In genomic region chr7:111561909-111562732, GRCh38 we compare ENCODE assay signal across 8 cellular contexts. TPM values are rescaled to one million over a fixed set of nuclear protein-coding genes. Genes with fewer than 3 reads are reported as not detected.
DNase-seq lines count a peak whose midpoint lies in the region; FAIRE-seq and TF ChIP-seq lines count a peak whose summit lies in the region.

Gene IMMP2L, minus strand, starts transcription at chr7:111562492.

- no peaks in the 10 kb centered on the region for H3K9me3 Mint-ChIP-seq in H9

- H2BK5ac ChIP-seq in H9 (ENCODE audit: insufficient read length, low read length): no peak within 1 kb of the TSS

- no peak within 1 kb of the TSS for H2BK120ac ChIP-seq in H9 (ENCODE audit: low read depth, low read length, poor library complexity, severe bottlenecking)

- H3K27ac ChIP-seq in H9 (ENCODE audit: insufficient read length, low read depth, low read length): no peak within 1 kb of the TSS

- peak within 1 kb of the TSS; percentile 1 for H2BK20ac ChIP-seq in H9 (ENCODE audit: low read depth, low read length, poor library complexity, severe bottlenecking)

- WGBS in H9 (ENCODE audit: extremely low coverage, insufficient read length, low lambda C conversion rate): no CpG with 5 or more reads among the region's 83 CpGs

- H4K8ac ChIP-seq in H9 (replicated peaks; ENCODE audit: insufficient read length, low read depth, low read length): no peak within 1 kb of the TSS

- peaks cover 3% of the 10 kb centered on the region; the same call in 1 of the 2 replicates for H3K27me3 Mint-ChIP-seq in H9 (ENCODE audit: low read depth)

- H3K9me3 ChIP-seq in H9 (ENCODE audit: control insufficient read depth, low read depth, low read length): no peaks in the 10 kb centered on the region

- H3K36me3 Mint-ChIP-seq in H9 (ENCODE audit: insufficient read depth in 1 of 3, low read depth in 3 of 3): peaks cover 0 to 16% (median 2%) of the 10 kb centered on the region in 3 experiments; a peak in 5 of 7 replicates

- H3K4ac ChIP-seq in H9 (ENCODE audit: low read depth, low read length): no peak within 1 kb of the TSS; the same call in 1 of the 2 replicates

- H3K4me2 ChIP-seq in H9 (ENCODE audit: insufficient read depth, insufficient read length, low read length): peak within 1 kb of the TSS; percentile 71

- H3K4me1 Mint-ChIP-seq in H9: peaks cover 22 to 27% of the 10 kb centered on the region in 2 experiments

- no peak within 1 kb of the TSS for H3K56ac ChIP-seq in H9 (ENCODE audit: insufficient read length, low read depth, low read length)

- TF ChIP-seq CTCF in H9 (conservative IDR thresholded peaks at IDR 0.05) (peak; percentile 49; the same call in 2 of the 3 replicates), subcutaneous adipose tissue (IDR thresholded peaks at IDR 0.05; ENCODE audit: low read depth) (no peak)

- no peaks in the 10 kb centered on the region for H3K27me3 ChIP-seq in H9 (ENCODE audit: insufficient read depth, low read length)

- peak within 1 kb of the TSS; percentile 70 to 82 for H3K4me3 Mint-ChIP-seq in H9

- H3T11ph ChIP-seq in H9 (ENCODE audit: low read length): no peak within 1 kb of the TSS

- H2BK12ac ChIP-seq in H9 (ENCODE audit: insufficient read length, low read depth, low read length): no peak within 1 kb of the TSS

- no peaks in the 10 kb centered on the region for H4K20me1 ChIP-seq in H9 (ENCODE audit: control insufficient read depth, insufficient read depth, insufficient read length)

- H3K18ac ChIP-seq in H9 (ENCODE audit: insufficient read length, low read depth, low read length): peak within 1 kb of the TSS; percentile 94

- no peak within 1 kb of the TSS for H4K91ac ChIP-seq in H9 (ENCODE audit: insufficient read length, low read depth, low read length)

- no peaks in the 10 kb centered on the region for H3K79me2 ChIP-seq in H9 (ENCODE audit: insufficient read depth, low read length)

- H3K79me1 ChIP-seq in H9 (ENCODE audit: insufficient read depth, low read depth, low read length, poor library complexity, severe bottlenecking): no peaks in the 10 kb centered on the region

- H3K4me1 ChIP-seq in H9 (ENCODE audit: insufficient read depth, low read length): no peaks in the 10 kb centered on the region

- FAIRE-seq in frontal cortex (lab: Jason Lieb, UNC): no peak

- in situ Hi-C loops in SK-MEL-5 (cut with HindIII; ENCODE audit: low pct_unique_long_range_greater_than_20kb, low sequenced_read_pairs): no loop called here

- peak within 1 kb of the TSS; percentile 69 for H3K9ac ChIP-seq in H9 (ENCODE audit: extremely low read depth, insufficient read length, low read length)

- H3K23ac ChIP-seq in H9 (ENCODE audit: insufficient read length, low read depth, low read length): no peak within 1 kb of the TSS

- H4K5ac ChIP-seq in H9 (ENCODE audit: insufficient read length, low read depth, low read length): no peak within 1 kb of the TSS

- peak within 1 kb of the TSS; percentile 92 for H3K14ac ChIP-seq in H9 (ENCODE audit: insufficient read depth, low read length)

- H3K23me2 ChIP-seq in H9 (ENCODE audit: insufficient read length, low read depth, low read length, poor library complexity, severe bottlenecking): peaks cover 6% of the 10 kb centered on the region

- H2AFZ ChIP-seq in H9 (ENCODE audit: low read length): peak within 1 kb of the TSS; percentile 98

- H3K27ac Mint-ChIP-seq in H9: peak within 1 kb of the TSS; percentile 45 to 96 (median 59); a peak in 6 of 7 replicates

- peak; percentile 98 for DNase-seq in GM03348 (ENCODE audit: low spot score)
- DNase-seq in H9: peak; percentile 84
- DNase-seq in M059J (ENCODE audit: low read depth): peak; percentile 83
- DNase-seq in SK-MEL-5 (ENCODE audit: low read depth, low spot score): peak; percentile 92
- DNase-seq in activated naive CD4-positive, alpha-beta T cell treated with Interleukin-2 at 50 U/mL for 16 hours: peak; percentile 93
- peak; percentile 86 to 90 for DNase-seq in frontal cortex (ENCODE audit: low spot score in 2 of 2)
- peak; percentile 37 for DNase-seq in non-pigmented ciliary epithelial cell (ENCODE audit: low read depth)

- H2BK15ac ChIP-seq in H9 (ENCODE audit: low read depth, low read length): no peak within 1 kb of the TSS

- H2AK5ac ChIP-seq in H9 (ENCODE audit: insufficient read length, low read length): no peak within 1 kb of the TSS

RNA-seq across cellular contexts. Expression of gene IMMP2L, which starts in this region (rescaled TPM):
- total RNA-seq in H9 (2021) (10.5 and 14.7 TPM in 2 replicates), frontal cortex (9.8 TPM), subcutaneous adipose tissue (10 to 100 TPM; 19.0 to 37.2 (median 21.3) TPM)
- 5.9 and 8.6 TPM in 2 replicates for total RNA-seq in M059J (2014; rRNA removed; shearing (Covaris generic))
- 58.2 and 64.9 TPM in 2 replicates for total RNA-seq in SK-MEL-5 (2014; rRNA removed; shearing (Covaris generic))
- polyA plus RNA-seq in SK-MEL-5 (2015; cell fraction: cytosol; rRNA removed): 22.0 and 26.4 TPM in 2 replicates
- polyA plus RNA-seq in SK-MEL-5 (2015; cell fraction: nucleus; rRNA removed): 16.4 and 19.0 TPM in 2 replicates

Comparison
In these comparisons a context has a peak if more than half of its experiments do, and no peak if none do; other contexts are left out.
1. DNase-seq: peak in every context shown above with its lines; median percentile 98 in GM03348; 93 in activated naive CD4-positive, alpha-beta T cell treated with Interleukin-2 at 50 U/mL for 16 hours; 92 in SK-MEL-5; 88 in frontal cortex; 84 in H9; 83 in M059J; 37 in non-pigmented ciliary epithelial cell.